ENCODE assay signal across 8 cellular contexts in the genomic region with DNA sequence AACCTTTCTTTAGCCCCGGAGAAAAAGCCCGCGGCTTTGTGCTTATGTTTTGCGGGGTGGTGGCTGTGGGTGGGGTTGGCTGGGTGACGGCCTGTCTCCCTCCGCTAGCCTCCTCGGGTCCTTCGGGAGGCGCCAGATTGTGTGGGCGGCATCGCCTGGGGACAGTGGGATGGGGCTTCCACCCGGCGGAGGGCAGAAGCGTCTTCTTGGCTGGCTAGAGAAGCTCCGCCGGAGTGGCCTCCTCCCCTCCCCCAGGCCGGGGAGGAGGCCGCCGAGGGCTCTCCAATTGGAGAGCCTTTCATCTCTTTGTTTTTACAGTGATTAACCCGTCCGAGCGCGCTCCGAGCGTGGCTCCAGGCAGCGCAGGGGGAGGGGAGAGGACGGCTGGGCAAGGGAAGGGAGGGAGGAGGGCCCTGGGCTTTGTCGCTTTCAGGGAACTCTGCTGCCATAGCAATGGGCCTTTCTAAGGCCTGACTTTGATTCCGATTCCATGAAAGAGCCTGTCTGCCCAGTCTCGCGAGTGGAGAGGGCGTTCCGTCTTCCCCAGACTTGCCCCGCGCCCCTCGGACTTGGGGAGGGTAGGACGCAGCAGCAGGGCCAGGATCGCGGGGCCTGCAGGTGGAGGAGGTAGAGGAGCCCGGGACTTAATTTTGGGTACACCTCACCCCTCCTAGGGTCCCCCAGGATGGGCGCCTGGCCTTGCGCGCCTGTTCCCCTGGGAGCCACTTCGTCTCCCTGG. TPM values are rescaled to one million over a fixed set of nuclear protein-coding genes. Genes with fewer than 3 reads are reported as not detected.
DNase-seq lines count a peak whose midpoint lies in the region; ATAC-seq and TF ChIP-seq lines count a peak whose summit lies in the region.

No MANE protein-coding gene starts in this region.

- peak overlapping the region; percentile 68 for H3K27ac ChIP-seq in RWPE1
- no peak overlapping the region for H3K27ac ChIP-seq in foreskin keratinocyte
- no peak overlapping the region for H3K27ac ChIP-seq in prostate gland

- H3K27me3 ChIP-seq in foreskin keratinocyte (peaks cover 11% of the 10 kb centered on the region), prostate gland (replicated peaks; ENCODE audit: insufficient read depth) (no peaks in the 10 kb centered on the region)

- peak; percentile 56 for DNase-seq in 8988T
- peak; percentile 29 for DNase-seq in HPDE6-E6E7 (ENCODE audit: extremely low spot score)
- peak; percentile 81 for DNase-seq in RWPE1 (ENCODE audit: low spot score)
- no peak for DNase-seq in foreskin keratinocyte
- DNase-seq in prostate gland (ENCODE audit: low spot score), result no peak
- DNase-seq in foreskin melanocyte, result no peak
- DNase-seq in middle frontal gyrus (ENCODE audit: extremely low spot score, low spot score), result no peak

- CTCF ChIA-PET in RWPE1 (lab: Yijun Ruan, JAX), result interaction anchor here (0.5 to 1.9 kb wide), 9 partner anchors 14 to 580 kb away, joined by 3 to 12 read pairs (median 3); no protein-coding TSS in a partner anchor

- H3K36me3 ChIP-seq in prostate gland, result no peaks in the 10 kb centered on the region

- peak; percentile 8 for ATAC-seq in foreskin keratinocyte
- ATAC-seq in GM21529 (IDR thresholded peaks at IDR 0.05; ENCODE audit: unreplicated experiment), result no peak

- POLR2A ChIA-PET in RWPE1 (lab: Yijun Ruan, JAX; ENCODE audit: low non-redundant PET), result interaction anchor here (0.6 kb wide), 1 partner anchor 178 kb away, joined by 3 read pairs; no protein-coding TSS in a partner anchor

- no peak for TF ChIP-seq CTCF in RWPE1 (conservative IDR thresholded peaks at IDR 0.05; ENCODE audit: low read depth)
- no peak for TF ChIP-seq CTCF in foreskin keratinocyte (conservative IDR thresholded peaks at IDR 0.05)
- no peak for TF ChIP-seq CTCF in prostate gland (IDR thresholded peaks at IDR 0.05)

- WGBS in prostate gland, result 1% methylated on average over 43 of the region's 44 CpGs

- no peaks in the 10 kb centered on the region for H3K9me3 ChIP-seq in prostate gland

- TF ChIP-seq POLR2A in prostate gland (IDR thresholded peaks at IDR 0.05), result no peak

- H3K4me3 ChIP-seq in prostate gland, result peak overlapping the region; percentile 13 to 14

- intact Hi-C loops in prostate gland (cut with DNase I), result no loop called here

- H3K4me1 ChIP-seq in foreskin keratinocyte (peaks cover 21% of the 10 kb centered on the region), prostate gland (replicated peaks) (no peaks in the 10 kb centered on the region)

RNA-seq across cellular contexts. Expression of a gene that starts 36.7 kb away (rescaled TPM):
- total RNA-seq in foreskin keratinocyte (not detected in 2 replicates), prostate gland (not detected)
- polyA plus RNA-seq in foreskin keratinocyte, result not detected in 2 replicates

RNA-seq across cellular contexts. Expression of a gene that starts 41.7 kb away (rescaled TPM):
- total RNA-seq in foreskin keratinocyte (not detected in 2 replicates), prostate gland (not detected)
- polyA plus RNA-seq in foreskin keratinocyte, result not detected in 2 replicates

RNA-seq across cellular contexts. Expression of a gene that starts 46.9 kb away (rescaled TPM):
- total RNA-seq in foreskin keratinocyte (not detected in 2 replicates), prostate gland (not detected)
- polyA plus RNA-seq in foreskin keratinocyte, result not detected in 2 replicates

Comparison
In these comparisons a context has a peak if more than half of its experiments do, and no peak if none do; other contexts are left out.
1. DNase-seq: peak in 8988T (single experiment), HPDE6-E6E7 (single experiment) and RWPE1 (single experiment); none in foreskin keratinocyte (0 of 2), prostate gland (single experiment), foreskin melanocyte (single experiment) and middle frontal gyrus (single experiment).